ENCODE assay signal across 9 cellular contexts in genomic region chr4:136650541-136651277, GRCh38.
A peak's percentile ranks its signal among the peaks of the same experiment; 100 is the strongest.
DNase-seq lines count a peak whose midpoint lies in the region; ATAC-seq and TF ChIP-seq lines count a peak whose summit lies in the region.
"Had no signal": no experiment of that assay in that cellular context is flagged by ENCODE, and none has a peak within 500 bp of the region (broad histone marks: within the 10 kb centered on the region; RNA-seq: fewer than 3 reads in every experiment).

No MANE protein-coding gene starts in this region.

- H3K4me1 ChIP-seq in SJCRH30 = peaks cover 20% of the 10 kb centered on the region
- H3K4me1 ChIP-seq in mucosa of descending colon (ENCODE audit: low read depth) = no peaks in the 10 kb centered on the region

- H3K4me3 ChIP-seq in SJCRH30 (no peak overlapping the region), mucosa of descending colon (no peak overlapping the region)

- ATAC-seq in GM19035 (IDR thresholded peaks at IDR 0.05; ENCODE audit: unreplicated experiment) (peak; percentile 48), HG03520 (IDR thresholded peaks at IDR 0.05; ENCODE audit: unreplicated experiment) (peak; percentile 40), mucosa of descending colon (peak; percentile 31)

- no peak for TF ChIP-seq CTCF in mucosa of descending colon (IDR thresholded peaks at IDR 0.05)

- intact Hi-C loops in mucosa of descending colon (cut with DNase I, micrococcal nuclease) = no loop called here

- no peaks in the 10 kb centered on the region for H3K9me3 ChIP-seq in SJCRH30 (replicated peaks)
- H3K9me3 ChIP-seq in mucosa of descending colon = no peaks in the 10 kb centered on the region

- H3K36me3 ChIP-seq in SJCRH30 (no peaks in the 10 kb centered on the region), mucosa of descending colon (ENCODE audit: low read depth) (no peaks in the 10 kb centered on the region)

- H3K27ac ChIP-seq in SJCRH30 = peak overlapping the region; percentile 57

- no peaks in the 10 kb centered on the region for H3K27me3 ChIP-seq in SJCRH30

- DNase-seq in SJCRH30 (peak; percentile 7 to 56), mucosa of descending colon (peak in 1 of 3 donors; percentile 28), NCI-H1694 treated with DMSO at 0.1 percent for 48 hours (lab: John Stamatoyannopoulos, UW) (no peak), HT-29 (ENCODE audit: low spot score) (no peak), cerebellar cortex (ENCODE audit: low spot score) (no peak), anterior cingulate cortex (lab: John Stamatoyannopoulos, UW) (no peak)
- DNase-seq: activated naive CD4-positive, alpha-beta T cell had no signal

Comparison
In these comparisons a context has a peak if more than half of its experiments do, and no peak if none do; other contexts are left out.
1. DNase-seq: peak in SJCRH30 (2 of 2); none in NCI-H1694 treated with DMSO at 0.1 percent for 48 hours (single experiment), HT-29 (single experiment), cerebellar cortex (single experiment) and anterior cingulate cortex (0 of 58).
2. Peak in every context shown above with its lines, with median percentiles within 50 percentile points of each other: ATAC-seq.